In the genomic region with DNA sequence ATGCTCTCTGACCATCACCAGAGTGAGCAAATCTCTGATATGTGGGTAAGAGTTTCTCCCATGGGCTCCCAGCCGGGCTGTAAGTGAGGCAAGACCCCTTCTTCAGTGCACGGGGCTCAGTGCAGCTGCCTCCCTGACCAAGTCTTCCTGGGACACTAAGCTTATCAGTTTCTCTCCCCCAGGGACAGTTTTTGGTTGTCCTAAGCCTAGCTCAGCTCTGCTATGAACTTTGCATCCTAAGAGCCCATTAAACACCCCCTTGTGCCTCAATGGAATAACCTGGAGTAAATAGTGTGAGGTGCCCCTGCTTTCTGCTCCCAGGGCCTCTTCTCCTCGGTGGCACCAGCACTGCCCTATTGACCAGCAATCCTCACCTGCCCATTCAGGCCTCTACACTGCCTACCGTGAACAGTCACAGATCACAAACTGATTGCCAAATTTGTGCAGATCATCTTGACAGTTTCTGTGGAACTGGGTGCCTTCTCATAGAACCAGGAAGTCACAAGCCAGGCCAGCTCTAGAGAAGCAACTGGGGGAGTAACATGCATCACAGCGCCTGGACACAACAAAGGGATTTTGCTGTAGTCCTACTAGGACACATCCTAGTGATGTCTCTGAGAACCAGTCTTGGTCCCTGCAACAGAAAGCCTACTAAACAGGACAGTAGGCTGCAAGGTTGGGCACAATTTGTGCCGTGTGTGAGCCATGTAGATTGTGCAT, we compare ENCODE assay signal across 18 cellular contexts. TPM values are rescaled to one million over a fixed set of nuclear protein-coding genes. Genes with fewer than 3 reads are reported as not detected.
DNase-seq lines count a peak whose midpoint lies in the region; ATAC-seq and TF ChIP-seq lines count a peak whose summit lies in the region.
"Had no signal": no experiment of that assay in that cellular context is flagged by ENCODE, and none has a peak within 500 bp of the region (broad histone marks: within the 10 kb centered on the region; RNA-seq: fewer than 3 reads in every experiment).

No MANE protein-coding gene starts in this region.

- ATAC-seq in stimulated activated naive B cell treated with anti-CD40 and anti-IgM and Interleukin-4, amounts not matched to agents 10 μg/mL and 1 μg/mL and 100 μg/mL, for 72 hours (replicated peaks) = no peak
- ATAC-seq in GM21737 (IDR thresholded peaks at IDR 0.05; ENCODE audit: unreplicated experiment) = no peak

- no peak overlapping the region for H2AFZ ChIP-seq in OCI-LY7 (ENCODE audit: low read length)

- CTCF ChIA-PET in CD8-positive, alpha-beta memory T cell (lab: Charles Lee) = interaction anchor here (1.3 to 1.6 kb wide), 2 partner anchors 58 to 115 kb away, joined by 3 to 10 read pairs; no protein-coding TSS in a partner anchor
- CTCF ChIA-PET in OCI-LY7 (lab: Charles Lee; ENCODE audit: unreplicated experiment) (interaction anchor here (0.7 kb wide), 1 partner anchor 67 kb away, joined by 4 read pairs; no protein-coding TSS in a partner anchor), A673 (lab: Charles Lee) (no interaction called here)

- H4K20me1 ChIP-seq in BLaER1 (no peaks in the 10 kb centered on the region), OCI-LY7 (ENCODE audit: insufficient read depth, low read length) (no peaks in the 10 kb centered on the region)

- no peak for DNase-seq in CD8-positive, alpha-beta memory T cell
- DNase-seq in OCI-LY7 (ENCODE audit: low spot score) (no peak), CD1c-positive myeloid dendritic cell (ENCODE audit: extremely low spot score) (no peak), A673 (ENCODE audit: low spot score) (no peak)
- no peak for DNase-seq in stimulated activated naive B cell treated with anti-CD40 and anti-IgM and Interleukin-4, amounts not matched to agents 10 μg/mL and 1 μg/mL and 100 μg/mL, for 72 hours
- DNase-seq: C1 segment of cervical spinal cord; Caco-2; HFFc6; KG1; NCI-H1417; NCI-H187 treated with DMSO at 0.1 percent for 48 hours; NCI-H446 treated with DMSO at 0.1 percent for 48 hours; NK-92 treated with Interleukin-12 subunit alpha and Interleukin-12 subunit beta, amount 100 ng/mL, for 24 hours; RPMI8226; SIG-M5 had no signal

- H3K27me3 ChIP-seq in BLaER1 = no peaks in the 10 kb centered on the region
- no peaks in the 10 kb centered on the region for H3K27me3 ChIP-seq in CD8-positive, alpha-beta memory T cell (ENCODE audit: insufficient read depth, low read length, poor library complexity, severe bottlenecking)
- peaks cover 22% of the 10 kb centered on the region for H3K27me3 ChIP-seq in A673 (replicated peaks; ENCODE audit: insufficient read depth, low read depth, low read length, poor library complexity)

- H3K36me3 ChIP-seq in BLaER1 = no peaks in the 10 kb centered on the region
- no peaks in the 10 kb centered on the region for H3K36me3 ChIP-seq in CD8-positive, alpha-beta memory T cell (ENCODE audit: insufficient read depth, low read length)
- no peaks in the 10 kb centered on the region for H3K36me3 ChIP-seq in OCI-LY7 (ENCODE audit: insufficient read depth, low read length)
- no peaks in the 10 kb centered on the region for H3K36me3 ChIP-seq in A673 (ENCODE audit: insufficient read depth, low read length, poor library complexity, severe bottlenecking)

- H3K9me3 Mint-ChIP-seq in CD8-positive, alpha-beta memory T cell = peaks cover 0 to 9% (median 0%) of the 10 kb centered on the region in 5 donors
- no peaks in the 10 kb centered on the region for H3K9me3 Mint-ChIP-seq in stimulated activated naive B cell treated with anti-CD40 and anti-IgM and Interleukin-4, amounts not matched to agents 10 μg/mL and 1 μg/mL and 100 μg/mL, for 72 hours
- H3K9me3 Mint-ChIP-seq: HFFc6 had no signal

- H3K9me3 ChIP-seq in BLaER1 (peaks cover 1% of the 10 kb centered on the region; the same call in 1 of the 2 replicates), OCI-LY7 (ENCODE audit: low read length) (no peaks in the 10 kb centered on the region), A673 (ENCODE audit: low read depth, low read length, poor library complexity, severe bottlenecking) (no peaks in the 10 kb centered on the region)
- no peaks in the 10 kb centered on the region for H3K9me3 ChIP-seq in CD8-positive, alpha-beta memory T cell (ENCODE audit: low read length)
- H3K9me3 ChIP-seq: Caco-2 had no signal

- H3K27me3 Mint-ChIP-seq in CD8-positive, alpha-beta memory T cell = no peaks in the 10 kb centered on the region
- H3K27me3 Mint-ChIP-seq in stimulated activated naive B cell treated with anti-CD40 and anti-IgM and Interleukin-4, amounts not matched to agents 10 μg/mL and 1 μg/mL and 100 μg/mL, for 72 hours = peaks cover 6 to 11% of the 10 kb centered on the region in 2 donors

- peak overlapping the region; percentile 53 for H3K27ac ChIP-seq in BLaER1
- no peak overlapping the region for H3K27ac ChIP-seq in CD8-positive, alpha-beta memory T cell (ENCODE audit: low read depth, low read length)
- H3K27ac ChIP-seq in OCI-LY7 (ENCODE audit: low read depth, low read length, poor library complexity, severe bottlenecking) = peak overlapping the region; percentile 92
- H3K27ac ChIP-seq in A673 (ENCODE audit: low read depth, low read length, poor library complexity, severe bottlenecking) = no peak overlapping the region

- peak overlapping the region in 5 of 8 donors; percentile 6 to 72 (median 55) for H3K27ac Mint-ChIP-seq in CD8-positive, alpha-beta memory T cell
- H3K27ac Mint-ChIP-seq in stimulated activated naive B cell treated with anti-CD40 and anti-IgM and Interleukin-4, amounts not matched to agents 10 μg/mL and 1 μg/mL and 100 μg/mL, for 72 hours = peak overlapping the region; percentile 38
- H3K27ac Mint-ChIP-seq: HFFc6 had no signal

- peak overlapping the region; percentile 73 for H3K4me2 ChIP-seq in BLaER1
- H3K4me2 ChIP-seq in OCI-LY7 (ENCODE audit: low read length) = peak overlapping the region; percentile 64

- peaks cover 50 to 61% (median 52%) of the 10 kb centered on the region in 3 donors for H3K4me1 Mint-ChIP-seq in CD8-positive, alpha-beta memory T cell
- H3K4me1 Mint-ChIP-seq in stimulated activated naive B cell treated with anti-CD40 and anti-IgM and Interleukin-4, amounts not matched to agents 10 μg/mL and 1 μg/mL and 100 μg/mL, for 72 hours = peaks cover 57 to 75% of the 10 kb centered on the region in 2 donors

- H3K9ac ChIP-seq in BLaER1 = no peak overlapping the region

- intact Hi-C loops in OCI-LY7 (cut with micrococcal nuclease; ENCODE audit: unreplicated experiment) = loop anchor here (5.0 kb wide), 2 partner anchors 269 to 404 kb away; no protein-coding TSS in a partner anchor
- intact Hi-C loops in A673 (cut with micrococcal nuclease; ENCODE audit: unreplicated experiment) = no loop called here

- no peaks in the 10 kb centered on the region for H3K9me2 ChIP-seq in OCI-LY7 (ENCODE audit: insufficient read depth, low read length)

- no peak overlapping the region for H3K4me3 Mint-ChIP-seq in CD8-positive, alpha-beta memory T cell
- H3K4me3 Mint-ChIP-seq in stimulated activated naive B cell treated with anti-CD40 and anti-IgM and Interleukin-4, amounts not matched to agents 10 μg/mL and 1 μg/mL and 100 μg/mL, for 72 hours = no peak overlapping the region
- H3K4me3 Mint-ChIP-seq: HFFc6 had no signal

- peaks cover 99% of the 10 kb centered on the region for H3K4me1 ChIP-seq in BLaER1
- peaks cover 31% of the 10 kb centered on the region for H3K4me1 ChIP-seq in CD8-positive, alpha-beta memory T cell (ENCODE audit: insufficient read depth, low read length)
- peaks cover 83% of the 10 kb centered on the region for H3K4me1 ChIP-seq in OCI-LY7 (ENCODE audit: insufficient read depth, low read length, poor library complexity, severe bottlenecking)
- no peaks in the 10 kb centered on the region for H3K4me1 ChIP-seq in A673 (ENCODE audit: insufficient read depth, low read length, poor library complexity, severe bottlenecking)
- H3K4me1 ChIP-seq: Caco-2 had no signal

- TF ChIP-seq CTCF in OCI-LY7 (conservative IDR thresholded peaks at IDR 0.05; ENCODE audit: low read length) (no peak), A673 (conservative IDR thresholded peaks at IDR 0.05; ENCODE audit: low read depth, low read length) (no peak)

- BruUV-seq in OCI-LY7 (replicated peaks; lab: Mats Ljungman, UMichigan) (no TSS peak), A673 (replicated peaks; lab: Mats Ljungman, UMichigan) (no TSS peak)

- H3K79me2 ChIP-seq in OCI-LY7 (ENCODE audit: insufficient read depth, low read depth, low read length) = no peaks in the 10 kb centered on the region

- H3K4me3 ChIP-seq in BLaER1 (no peak overlapping the region), OCI-LY7 (ENCODE audit: low read depth, low read length, poor library complexity, severe bottlenecking) (no peak overlapping the region), A673 (ENCODE audit: low read depth, low read length, poor library complexity, severe bottlenecking) (no peak overlapping the region)
- no peak overlapping the region for H3K4me3 ChIP-seq in CD8-positive, alpha-beta memory T cell (ENCODE audit: low read length)

- POLR2A ChIA-PET in CD8-positive, alpha-beta memory T cell (lab: Charles Lee) = no interaction called here
- POLR2A ChIA-PET in OCI-LY7 (lab: Charles Lee) (interaction anchor here (0.5 to 0.7 kb wide), 2 partner anchors 10 to 802 kb away, joined by 3 to 4 read pairs; no protein-coding TSS in a partner anchor), A673 (lab: Charles Lee; ENCODE audit: low non-redundant PET) (no interaction called here)

- peaks cover 0 to 27% (median 2%) of the 10 kb centered on the region in 3 donors for H3K36me3 Mint-ChIP-seq in CD8-positive, alpha-beta memory T cell
- H3K36me3 Mint-ChIP-seq in stimulated activated naive B cell treated with anti-CD40 and anti-IgM and Interleukin-4, amounts not matched to agents 10 μg/mL and 1 μg/mL and 100 μg/mL, for 72 hours = no peaks in the 10 kb centered on the region

RNA-seq across cellular contexts. Expression of a gene that starts 19.5 kb away (rescaled TPM):
- total RNA-seq in CD8-positive, alpha-beta memory T cell = not detected
- not detected for polyA plus RNA-seq in CD8-positive, alpha-beta memory T cell
- 219 TPM in 2 replicates for total RNA-seq in OCI-LY7 (2014; rRNA removed; shearing (Covaris generic))
- total RNA-seq in OCI-LY7 (2022) = 364 and 387 TPM in 2 replicates
- not detected in 2 replicates for total RNA-seq in A673 (2021)
- total RNA-seq: Caco-2, HFFc6, MCF 10A had no signal

Comparison
In these comparisons a context has a peak if more than half of its experiments do, and no peak if none do; other contexts are left out.
1. H3K27ac ChIP-seq: peak in BLaER1 (single experiment) and OCI-LY7 (single experiment); none in CD8-positive, alpha-beta memory T cell (single experiment) and A673 (single experiment).
2. RNA of a gene that starts 19.5 kb away (total RNA-seq): 219 to 387 TPM in OCI-LY7; not detected in CD8-positive, alpha-beta memory T cell and not detected in A673; every median in the first group is over 100 times any median in the second.